In the genomic region with DNA sequence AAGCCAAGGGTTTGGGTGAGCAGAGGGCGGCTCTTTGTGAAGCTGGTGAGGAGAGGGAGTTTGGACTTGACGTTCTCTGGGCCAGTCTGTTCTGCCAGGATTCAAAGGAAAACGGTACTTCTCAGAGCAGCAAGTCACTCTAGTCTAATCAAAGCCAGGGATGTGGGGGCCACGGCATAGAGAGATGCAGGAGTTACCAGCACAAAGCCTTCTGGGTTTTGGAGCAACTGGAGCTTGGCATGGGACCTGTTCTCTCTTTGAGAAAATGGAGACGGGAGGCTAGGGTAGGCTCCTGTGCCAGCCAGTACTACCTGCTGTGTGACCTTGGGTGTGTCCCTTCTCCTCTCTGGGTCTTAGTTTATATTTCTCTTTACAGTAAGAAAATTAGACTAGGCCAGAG, we compare ENCODE assay signal across 10 cellular contexts. TPM values are rescaled to one million over a fixed set of nuclear protein-coding genes. Genes with fewer than 3 reads are reported as not detected.
DNase-seq lines count a peak whose midpoint lies in the region; ATAC-seq lines count a peak whose summit lies in the region.
"Had no signal": no experiment of that assay in that cellular context is flagged by ENCODE, and none has a peak within 500 bp of the region (broad histone marks: within the 10 kb centered on the region; RNA-seq: fewer than 3 reads in every experiment).

No MANE protein-coding gene starts in this region.

- H3K27ac Mint-ChIP-seq in activated CD8-positive, alpha-beta memory T cell treated with anti-CD3 and anti-CD28 coated beads, Interleukin-2, amount 10 ng/mL, durations not matched to agents 7 days and 5 days: peak overlapping the region; percentile 94
- peak overlapping the region; percentile 92 for H3K27ac Mint-ChIP-seq in activated T-helper 2 cell treated with anti-CD3 and anti-CD28 coated beads, Interferon-gamma antibody, Interleukin-2, Interleukin-4, amounts not matched to agents 10 μg/mL and 5 μg/mL and 100 μg/mL, durations not matched to agents 14 hours and 24 hours and 36 hours

- peak overlapping the region; percentile 81 for H3K4me3 Mint-ChIP-seq in activated CD8-positive, alpha-beta memory T cell treated with anti-CD3 and anti-CD28 coated beads, Interleukin-2, amount 10 ng/mL, durations not matched to agents 7 days and 5 days
- H3K4me3 Mint-ChIP-seq in activated T-helper 2 cell treated with anti-CD3 and anti-CD28 coated beads, Interferon-gamma antibody, Interleukin-2, Interleukin-4, amounts not matched to agents 10 μg/mL and 5 μg/mL and 100 μg/mL, durations not matched to agents 14 hours and 24 hours and 36 hours (ENCODE audit: low read depth): peak overlapping the region; percentile 97

- no peak for DNase-seq in activated CD8-positive, alpha-beta memory T cell treated with anti-CD3 and anti-CD28 coated beads, Interleukin-2, amount 10 ng/mL, durations not matched to agents 7 days and 5 days
- DNase-seq in activated CD8-positive, alpha-beta memory T cell treated with anti-CD3 and anti-CD28 coated beads, Interleukin-2, amount 50 U/mL, for 48 hours: no peak
- no peak for DNase-seq in activated T-helper 2 cell treated with anti-CD3 and anti-CD28 coated beads, Interferon-gamma antibody, Interleukin-2, Interleukin-4, amounts not matched to agents 10 μg/mL and 5 μg/mL and 100 μg/mL, durations not matched to agents 14 hours and 24 hours and 36 hours (ENCODE audit: low spot score)
- no peak for DNase-seq in stimulated activated CD4-positive, alpha-beta T cell treated with anti-CD3 and anti-CD28 coated beads, Interleukin-15, amount 100 ng/mL, for 24 hours
- DNase-seq: Peyer's patch; stimulated activated CD4-positive, alpha-beta T cell treated with anti-CD3 and anti-CD28 coated beads, Interleukin-4, amount 100 ng/mL, for 1 hour had no signal

- no peak for ATAC-seq in activated CD8-positive, alpha-beta memory T cell treated with anti-CD3 and anti-CD28 coated beads, Interleukin-2, amount 10 ng/mL, durations not matched to agents 7 days and 5 days
- ATAC-seq in HG03139 (IDR thresholded peaks at IDR 0.05; ENCODE audit: unreplicated experiment) (no peak), HG03378 (IDR thresholded peaks at IDR 0.05; ENCODE audit: unreplicated experiment) (no peak)

- peaks cover 55% of the 10 kb centered on the region for H3K4me1 Mint-ChIP-seq in activated CD8-positive, alpha-beta memory T cell treated with anti-CD3 and anti-CD28 coated beads, Interleukin-2, amount 10 ng/mL, durations not matched to agents 7 days and 5 days
- peaks cover 47% of the 10 kb centered on the region for H3K4me1 Mint-ChIP-seq in activated T-helper 2 cell treated with anti-CD3 and anti-CD28 coated beads, Interferon-gamma antibody, Interleukin-2, Interleukin-4, amounts not matched to agents 10 μg/mL and 5 μg/mL and 100 μg/mL, durations not matched to agents 14 hours and 24 hours and 36 hours (ENCODE audit: low read depth)

- H3K4me3 ChIP-seq in iPS-20b (ENCODE audit: low read length): 0 out of 2 replicates have a peak overlapping the region, but pooled peaks have one; percentile 92
- peak overlapping the region; percentile 62 to 81 for H3K4me3 ChIP-seq in stomach smooth muscle (ENCODE audit: low read length in 2 of 2)

- H3K4me1 ChIP-seq in iPS-20b (ENCODE audit: insufficient read depth, low read length) (peaks cover 17% of the 10 kb centered on the region), stomach smooth muscle (ENCODE audit: control insufficient read depth, insufficient read depth, low read length) (peaks cover 32% of the 10 kb centered on the region)

- H3K27me3 ChIP-seq in iPS-20b (ENCODE audit: insufficient read depth, low read length) (no peaks in the 10 kb centered on the region), stomach smooth muscle (ENCODE audit: control insufficient read depth in 1 of 2, insufficient read depth in 2 of 2, low read length in 2 of 2) (no peaks in the 10 kb centered on the region)
- H3K27me3 ChIP-seq: Peyer's patch had no signal

- intact Hi-C loops in activated T-helper 2 cell treated with anti-CD3 and anti-CD28 coated beads, Interferon-gamma antibody, Interleukin-2, Interleukin-4, amounts not matched to agents 10 μg/mL and 5 μg/mL and 100 μg/mL, durations not matched to agents 14 hours and 24 hours and 36 hours (cut with micrococcal nuclease): loop anchor here (2.0 to 5.0 kb wide), 2 partner anchors 71 to 109 kb away; partner anchors contain the start of genes LCK and TMEM39B

- H3K27ac ChIP-seq in iPS-20b (ENCODE audit: low read length) (no peak overlapping the region), stomach smooth muscle (ENCODE audit: low read length) (no peak overlapping the region)

- H3K9me3 Mint-ChIP-seq in activated CD8-positive, alpha-beta memory T cell treated with anti-CD3 and anti-CD28 coated beads, Interleukin-2, amount 10 ng/mL, durations not matched to agents 7 days and 5 days (ENCODE audit: low read depth): no peaks in the 10 kb centered on the region
- H3K9me3 Mint-ChIP-seq in activated T-helper 2 cell treated with anti-CD3 and anti-CD28 coated beads, Interferon-gamma antibody, Interleukin-2, Interleukin-4, amounts not matched to agents 10 μg/mL and 5 μg/mL and 100 μg/mL, durations not matched to agents 14 hours and 24 hours and 36 hours: no peaks in the 10 kb centered on the region

- H3K36me3 Mint-ChIP-seq in activated CD8-positive, alpha-beta memory T cell treated with anti-CD3 and anti-CD28 coated beads, Interleukin-2, amount 10 ng/mL, durations not matched to agents 7 days and 5 days: peaks cover 52% of the 10 kb centered on the region
- H3K36me3 Mint-ChIP-seq in activated T-helper 2 cell treated with anti-CD3 and anti-CD28 coated beads, Interferon-gamma antibody, Interleukin-2, Interleukin-4, amounts not matched to agents 10 μg/mL and 5 μg/mL and 100 μg/mL, durations not matched to agents 14 hours and 24 hours and 36 hours (ENCODE audit: low read depth): peaks cover 55% of the 10 kb centered on the region

- H3K27me3 Mint-ChIP-seq in activated CD8-positive, alpha-beta memory T cell treated with anti-CD3 and anti-CD28 coated beads, Interleukin-2, amount 10 ng/mL, durations not matched to agents 7 days and 5 days: no peaks in the 10 kb centered on the region
- no peaks in the 10 kb centered on the region for H3K27me3 Mint-ChIP-seq in activated T-helper 2 cell treated with anti-CD3 and anti-CD28 coated beads, Interferon-gamma antibody, Interleukin-2, Interleukin-4, amounts not matched to agents 10 μg/mL and 5 μg/mL and 100 μg/mL, durations not matched to agents 14 hours and 24 hours and 36 hours (ENCODE audit: low read depth)

- 0 out of 2 replicates have a peak overlapping the region, but pooled peaks have one; percentile 94 for H3K9ac ChIP-seq in iPS-20b (ENCODE audit: low read depth, low read length)
- H3K9ac ChIP-seq in stomach smooth muscle (ENCODE audit: low read length in 2 of 2): peak overlapping the region; percentile 21 to 68

- peaks cover 53% of the 10 kb centered on the region for H3K36me3 ChIP-seq in iPS-20b (ENCODE audit: insufficient read depth, low read depth, low read length)
- H3K36me3 ChIP-seq in stomach smooth muscle (ENCODE audit: control insufficient read depth in 2 of 2, insufficient read depth in 2 of 2, low read length in 2 of 2): peaks cover 17 to 20% of the 10 kb centered on the region in 2 donors

- no peaks in the 10 kb centered on the region for H3K9me3 ChIP-seq in iPS-20b (ENCODE audit: insufficient read depth, low read depth, low read length)
- no peaks in the 10 kb centered on the region for H3K9me3 ChIP-seq in stomach smooth muscle (ENCODE audit: control insufficient read depth in 2 of 2, low read length in 2 of 2)
- H3K9me3 ChIP-seq: Peyer's patch had no signal

- CTCF ChIA-PET in activated CD8-positive, alpha-beta memory T cell treated with anti-CD3 and anti-CD28 coated beads, Interleukin-2, amount 10 ng/mL, durations not matched to agents 7 days and 5 days (lab: Charles Lee): interaction anchor here (1.0 to 3.5 kb wide), 6 partner anchors 12 to 109 kb away, joined by 3 to 18 read pairs (median 11); partner anchors contain the start of genes CCDC28B, KPNA6 and TMEM39B

RNA-seq across cellular contexts. Expression of gene TXLNA, which starts 2.1 kb away (rescaled TPM):
- 100 to 1,000 TPM in 1 of 2 experiments, 10 to 100 TPM in 1; 85.8 to 104 TPM for total RNA-seq in activated CD8-positive, alpha-beta memory T cell treated with anti-CD3 and anti-CD28 coated beads, Interleukin-2, amount 10 ng/mL, durations not matched to agents 7 days and 5 days
- total RNA-seq in activated T-helper 2 cell treated with anti-CD3 and anti-CD28 coated beads, Interferon-gamma antibody, Interleukin-2, Interleukin-4, amounts not matched to agents 10 μg/mL and 5 μg/mL and 100 μg/mL, durations not matched to agents 14 hours and 24 hours and 36 hours: 98.6 and 101 TPM in 2 replicates

RNA-seq across cellular contexts. Expression of gene CCDC28B, which starts 18.8 kb away (rescaled TPM):
- 10 to 100 TPM; 33.0 to 43.3 TPM for total RNA-seq in activated CD8-positive, alpha-beta memory T cell treated with anti-CD3 and anti-CD28 coated beads, Interleukin-2, amount 10 ng/mL, durations not matched to agents 7 days and 5 days
- total RNA-seq in activated T-helper 2 cell treated with anti-CD3 and anti-CD28 coated beads, Interferon-gamma antibody, Interleukin-2, Interleukin-4, amounts not matched to agents 10 μg/mL and 5 μg/mL and 100 μg/mL, durations not matched to agents 14 hours and 24 hours and 36 hours: 39.1 and 44.0 TPM in 2 replicates

RNA-seq across cellular contexts. Expression of gene IQCC, which starts 23.9 kb away (rescaled TPM):
- total RNA-seq in activated CD8-positive, alpha-beta memory T cell treated with anti-CD3 and anti-CD28 coated beads, Interleukin-2, amount 10 ng/mL, durations not matched to agents 7 days and 5 days: 1 to 10 TPM; 5.4 to 7.2 TPM
- 5.0 and 5.4 TPM in 2 replicates for total RNA-seq in activated T-helper 2 cell treated with anti-CD3 and anti-CD28 coated beads, Interferon-gamma antibody, Interleukin-2, Interleukin-4, amounts not matched to agents 10 μg/mL and 5 μg/mL and 100 μg/mL, durations not matched to agents 14 hours and 24 hours and 36 hours

RNA-seq across cellular contexts. Expression of gene DCDC2B, which starts 27.3 kb away (rescaled TPM):
- total RNA-seq in activated CD8-positive, alpha-beta memory T cell treated with anti-CD3 and anti-CD28 coated beads, Interleukin-2, amount 10 ng/mL, durations not matched to agents 7 days and 5 days: under 1 TPM in 1 of 2 experiments, not detected in 1; 0.16 TPM
- total RNA-seq in activated T-helper 2 cell treated with anti-CD3 and anti-CD28 coated beads, Interferon-gamma antibody, Interleukin-2, Interleukin-4, amounts not matched to agents 10 μg/mL and 5 μg/mL and 100 μg/mL, durations not matched to agents 14 hours and 24 hours and 36 hours: 0.14 TPM in 1 of 2 replicates, not detected in the other

RNA-seq across cellular contexts. Expression of gene TMEM234, which starts 40.6 kb away (rescaled TPM):
- total RNA-seq in activated CD8-positive, alpha-beta memory T cell treated with anti-CD3 and anti-CD28 coated beads, Interleukin-2, amount 10 ng/mL, durations not matched to agents 7 days and 5 days: 10 to 100 TPM; 11.7 to 12.3 TPM
- 10.7 and 12.1 TPM in 2 replicates for total RNA-seq in activated T-helper 2 cell treated with anti-CD3 and anti-CD28 coated beads, Interferon-gamma antibody, Interleukin-2, Interleukin-4, amounts not matched to agents 10 μg/mL and 5 μg/mL and 100 μg/mL, durations not matched to agents 14 hours and 24 hours and 36 hours
